Comparison of ENCODE assay signal across 2 cellular contexts in the genomic region with DNA sequence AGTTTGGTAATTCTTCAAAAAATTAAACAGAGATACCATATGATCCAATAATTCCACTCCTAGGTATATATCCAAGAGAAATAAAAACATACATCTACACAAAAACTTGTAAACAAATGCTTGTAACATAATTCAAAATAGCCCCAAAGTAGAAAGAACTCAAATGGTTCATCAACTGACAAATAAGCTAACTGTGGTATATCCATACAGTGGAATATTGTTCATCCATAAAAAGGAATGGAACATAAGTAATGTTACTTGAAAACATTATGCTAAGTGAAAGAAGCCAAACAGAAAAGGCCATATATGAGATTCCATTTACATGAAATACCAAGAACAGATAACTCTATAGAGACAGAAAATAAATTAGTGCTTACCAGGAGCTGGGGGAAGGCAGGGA.
TF ChIP-seq lines count a peak whose summit lies in the region.

No MANE protein-coding gene starts in this region.

TF ChIP-seq in A549, 52 proteins besides CTCF, POLR2A, EP300 and RAD21:
- TF ChIP-seq MYC (IDR thresholded peaks at IDR 0.05; ENCODE audit: borderline replicate concordance, low read length) (no peak), MAFK (IDR thresholded peaks at IDR 0.05; ENCODE audit: partially characterized antibody) (no peak), BHLHE40 (IDR thresholded peaks at IDR 0.05; ENCODE audit: low read depth, low read length) (no peak), FOXS1 (CRISPR knock-in tag; IDR thresholded peaks at IDR 0.05) (no peak), RCOR1 (IDR thresholded peaks at IDR 0.05; ENCODE audit: low read depth, low read length) (no peak), EHF (CRISPR knock-in tag; IDR thresholded peaks at IDR 0.05) (no peak), KDM1A (IDR thresholded peaks at IDR 0.05; ENCODE audit: low read depth) (no peak), JUNB (IDR thresholded peaks at IDR 0.05) (no peak), FOSL2 (IDR thresholded peaks at IDR 0.05) (no peak), FOSL2 (CRISPR knock-in tag; IDR thresholded peaks at IDR 0.05) (no peak), NPAS2 (CRISPR knock-in tag; IDR thresholded peaks at IDR 0.05; ENCODE audit: borderline replicate concordance) (no peak), RNF2 (IDR thresholded peaks at IDR 0.05; ENCODE audit: borderline replicate concordance, low read depth) (no peak), ZSCAN20 (CRISPR knock-in tag; IDR thresholded peaks at IDR 0.05) (no peak)

TF ChIP-seq in endothelial cell of umbilical vein, 7 proteins besides CTCF, POLR2A, EP300 and RAD21:
- no peak for TF ChIP-seq POLR2AphosphoS5 (IDR thresholded peaks at IDR 0.05; ENCODE audit: insufficient read depth, low read depth, low read length)
- TF ChIP-seq GATA2 (IDR thresholded peaks at IDR 0.05; ENCODE audit: insufficient read depth, insufficient read length, low read depth, low read length): no peak
- TF ChIP-seq MYC (IDR thresholded peaks at IDR 0.05; ENCODE audit: low read depth, low read length): no peak
- no peak for TF ChIP-seq FOS (IDR thresholded peaks at IDR 0.05; ENCODE audit: borderline replicate concordance, insufficient read depth, low read length)
- no peak for TF ChIP-seq EZH2 (IDR thresholded peaks at IDR 0.05; ENCODE audit: borderline replicate concordance, low read depth, low read length, severe bottlenecking)
- TF ChIP-seq MAX (IDR thresholded peaks at IDR 0.05; ENCODE audit: insufficient read depth, insufficient read length): no peak
- TF ChIP-seq JUN (IDR thresholded peaks at IDR 0.05; ENCODE audit: borderline replicate concordance, insufficient read depth, insufficient read length, low read depth): no peak
